Comparison of ENCODE assay signal across 11 cellular contexts in genomic region chrX:117996918-117997480, GRCh38.
A peak's percentile ranks its signal among the peaks of the same experiment; 100 is the strongest.
DNase-seq lines count a peak whose midpoint lies in the region; ATAC-seq and TF ChIP-seq lines count a peak whose summit lies in the region.
"Had no signal": no experiment of that assay in that cellular context is flagged by ENCODE, and none has a peak within 500 bp of the region (broad histone marks: within the 10 kb centered on the region; RNA-seq: fewer than 3 reads in every experiment).

No MANE protein-coding gene starts in this region.

- H3K4me3 ChIP-seq in AG04450 (ENCODE audit: low read depth, low read length) (no peak overlapping the region), fibroblast of the aortic adventitia (ENCODE audit: low read depth, low read length) (no peak overlapping the region), colonic mucosa (no peak overlapping the region)
- H3K4me3 ChIP-seq: tibial artery had no signal

- intact Hi-C loops in colonic mucosa (cut with DNase I): no loop called here

- no peak for DNase-seq in AG04450 (ENCODE audit: low read depth, low spot score)
- peak; percentile 1 for DNase-seq in GM20000 (ENCODE audit: low spot score)
- no peak for DNase-seq in fibroblast of the aortic adventitia (ENCODE audit: low read depth)
- no peak for DNase-seq in colonic mucosa
- DNase-seq in activated T-cell treated with anti-CD3 and anti-CD28 coated beads, Interleukin-2, amount 50 U/mL, for 1 hour: no peak
- no peak for DNase-seq in H4 (ENCODE audit: low spot score)
- DNase-seq: Calu3, NCI-H187, tibial artery had no signal

- H3K27me3 ChIP-seq in AG04450 (ENCODE audit: control insufficient read depth, insufficient read depth, low read length) (no peaks in the 10 kb centered on the region), colonic mucosa (no peaks in the 10 kb centered on the region)
- H3K27me3 ChIP-seq: tibial artery had no signal

- H3K9ac ChIP-seq in colonic mucosa (ENCODE audit: low read depth in 2 of 2, low read length in 2 of 2): no peak overlapping the region

- TF ChIP-seq CTCF in AG04450 (IDR thresholded peaks at IDR 0.05; ENCODE audit: low read depth, low read length) (peak; percentile 18; the same call in 1 of the 2 replicates), GM20000 (IDR thresholded peaks at IDR 0.05; ENCODE audit: extremely low read depth, missing control alignments) (no peak), fibroblast of the aortic adventitia (IDR thresholded peaks at IDR 0.05; ENCODE audit: insufficient read depth, low read length) (peak; percentile 29), colonic mucosa (IDR thresholded peaks at IDR 0.05) (no peak)

- H3K36me3 ChIP-seq in colonic mucosa: no peaks in the 10 kb centered on the region
- H3K36me3 ChIP-seq: tibial artery had no signal

- POLR2A ChIA-PET in AG04450 (lab: Yijun Ruan, JAX): no interaction called here

- CTCF ChIA-PET in AG04450 (lab: Charles Lee): interaction anchor here (1.1 kb wide), 1 partner anchor 257 kb away, joined by 5 read pairs; no protein-coding TSS in a partner anchor

- H3K4me1 ChIP-seq in colonic mucosa: no peaks in the 10 kb centered on the region

- ATAC-seq in SK-N-SH treated with all-trans-retinoic acid at 6 μM for 48 hours (peak; percentile 83), GM18909 (IDR thresholded peaks at IDR 0.05; ENCODE audit: poor library complexity, unreplicated experiment) (no peak)

- H3K27ac ChIP-seq in AG04450 (ENCODE audit: low read depth, low read length) (no peak overlapping the region), colonic mucosa (no peak overlapping the region)
- H3K27ac ChIP-seq: tibial artery had no signal

- H3K9me3 ChIP-seq in AG04450 (ENCODE audit: control insufficient read depth, insufficient read depth, low read length): no peaks in the 10 kb centered on the region
- no peaks in the 10 kb centered on the region for H3K9me3 ChIP-seq in colonic mucosa
- H3K9me3 ChIP-seq: tibial artery had no signal

TF ChIP-seq in SK-N-SH treated with all-trans-retinoic acid at 6 μM for 48 hours, 23 proteins besides CTCF, POLR2A, EP300 and RAD21:
- TF ChIP-seq BACH2 (CRISPR knock-in tag; IDR thresholded peaks at IDR 0.05; ENCODE audit: borderline replicate concordance) (no peak), ZFP30 (CRISPR knock-in tag; IDR thresholded peaks at IDR 0.05) (no peak), ARNTL (CRISPR knock-in tag; IDR thresholded peaks at IDR 0.05; ENCODE audit: borderline replicate concordance, low read depth) (no peak), GLIS3 (CRISPR knock-in tag; IDR thresholded peaks at IDR 0.05) (no peak), ZNF565 (CRISPR knock-in tag; conservative IDR thresholded peaks at IDR 0.05; ENCODE audit: low read depth) (no peak), SNAI2 (CRISPR knock-in tag; IDR thresholded peaks at IDR 0.05) (no peak), PATZ1 (CRISPR knock-in tag; IDR thresholded peaks at IDR 0.05; ENCODE audit: borderline replicate concordance) (no peak), ESRRG (CRISPR knock-in tag; IDR thresholded peaks at IDR 0.05) (no peak), CREB5 (CRISPR knock-in tag; IDR thresholded peaks at IDR 0.05; ENCODE audit: low read depth) (no peak), ZNF70 (CRISPR knock-in tag; IDR thresholded peaks at IDR 0.05) (no peak), ISL1 (CRISPR knock-in tag; IDR thresholded peaks at IDR 0.05) (no peak), CSDC2 (CRISPR knock-in tag; IDR thresholded peaks at IDR 0.05) (no peak), TCF4 (CRISPR knock-in tag; IDR thresholded peaks at IDR 0.05; ENCODE audit: borderline replicate concordance) (no peak), ZNF8 (CRISPR knock-in tag; IDR thresholded peaks at IDR 0.05) (no peak), RARB (CRISPR knock-in tag; IDR thresholded peaks at IDR 0.05) (no peak), ZFP3 (CRISPR knock-in tag; IDR thresholded peaks at IDR 0.05) (no peak), PPARA (CRISPR knock-in tag; IDR thresholded peaks at IDR 0.05; ENCODE audit: borderline replicate concordance) (no peak)

Comparison
In these comparisons a context has a peak if more than half of its experiments do, and no peak if none do; other contexts are left out.
1. CTCF ChIP-seq: peak in AG04450 (single experiment) and fibroblast of the aortic adventitia (single experiment); none in GM20000 (single experiment) and colonic mucosa (single experiment).